8 cellular contexts compared by ENCODE assay signal in genomic region chr6:34245761-34246140, GRCh38. TPM values are rescaled to one million over a fixed set of nuclear protein-coding genes. Genes with fewer than 3 reads are reported as not detected.
DNase-seq lines count a peak whose midpoint lies in the region; ATAC-seq and TF ChIP-seq lines count a peak whose summit lies in the region.
"Not testable (repeated sequence)": the region's sequence is repeated elsewhere in the genome, so short reads cannot be mapped to it uniquely, and the experiment has no call there.

No MANE protein-coding gene starts in this region.

- H3K27me3 Mint-ChIP-seq in CD14-positive monocyte (ENCODE audit: low read depth in 3 of 3); activated CD4-positive, alpha-beta memory T cell treated with anti-CD3 and anti-CD28 coated beads, Interleukin-2, amount 10 ng/mL, durations not matched to agents 7 days and 5 days; activated naive CD8-positive, alpha-beta T cell; endodermal cell (ENCODE audit: insufficient read depth); natural killer cell (ENCODE audit: low read depth in 2 of 2); stimulated activated memory B cell treated with anti-CD40 and anti-IgM and Interleukin-4, amounts not matched to agents 10 μg/mL and 1 μg/mL and 100 μg/mL, for 72 hours: not testable (repeated sequence)

- H3K36me3 Mint-ChIP-seq in CD14-positive monocyte = peaks cover 43 to 50% of the 10 kb centered on the region in 2 donors
- H3K36me3 Mint-ChIP-seq in activated CD4-positive, alpha-beta memory T cell treated with anti-CD3 and anti-CD28 coated beads, Interleukin-2, amount 10 ng/mL, durations not matched to agents 7 days and 5 days (ENCODE audit: low read depth) = peaks cover 46% of the 10 kb centered on the region
- H3K36me3 Mint-ChIP-seq in activated naive CD8-positive, alpha-beta T cell; natural killer cell: not testable (repeated sequence)
- peaks cover 46% of the 10 kb centered on the region for H3K36me3 Mint-ChIP-seq in endodermal cell (ENCODE audit: low read depth)
- H3K36me3 Mint-ChIP-seq in stimulated activated memory B cell treated with anti-CD40 and anti-IgM and Interleukin-4, amounts not matched to agents 10 μg/mL and 1 μg/mL and 100 μg/mL, for 72 hours = peaks cover 28% of the 10 kb centered on the region

- H3K27ac Mint-ChIP-seq in CD14-positive monocyte (peak overlapping the region in 4 of 7 donors; percentile 70 to 92 (median 79)), endodermal cell (peak overlapping the region; percentile 52), natural killer cell (peak overlapping the region; percentile 94 to 97)
- H3K27ac Mint-ChIP-seq in activated CD4-positive, alpha-beta memory T cell treated with anti-CD3 and anti-CD28 coated beads, Interleukin-2, amount 10 ng/mL, durations not matched to agents 7 days and 5 days = peak overlapping the region; percentile 8
- peak overlapping the region; percentile 76 for H3K27ac Mint-ChIP-seq in activated naive CD8-positive, alpha-beta T cell
- peak overlapping the region; percentile 95 for H3K27ac Mint-ChIP-seq in stimulated activated memory B cell treated with anti-CD40 and anti-IgM and Interleukin-4, amounts not matched to agents 10 μg/mL and 1 μg/mL and 100 μg/mL, for 72 hours

- not testable (repeated sequence) for H4K20me1 ChIP-seq in SU-DHL-6 (ENCODE audit: low read depth, low read length)

- not testable (repeated sequence) for TF ChIP-seq CTCF in CD14-positive monocyte (IDR thresholded peaks at IDR 0.05); SU-DHL-6 (IDR thresholded peaks at IDR 0.05; ENCODE audit: insufficient read depth, low read length, poor library complexity, severe bottlenecking); endodermal cell (conservative IDR thresholded peaks at IDR 0.05); natural killer cell (IDR thresholded peaks at IDR 0.05)

- WGBS in endodermal cell (ENCODE audit: insufficient coverage in 1 of 2, insufficient read length in 1 of 2), 2 experiments = 93% methylated on average over 7 of the region's 7 CpGs; no CpG with 5 or more reads in 1 of the 2 experiments

- H3K4me3 ChIP-seq in HUES48 (ENCODE audit: low read depth, low read length); SU-DHL-6 (ENCODE audit: insufficient read depth, low read length, poor library complexity, severe bottlenecking); endodermal cell (ENCODE audit: low read length): not testable (repeated sequence)

- not testable (repeated sequence) for H3K27me3 ChIP-seq in HUES48 (ENCODE audit: control insufficient read depth, insufficient read depth, low read length); SU-DHL-6 (ENCODE audit: low read length); endodermal cell (ENCODE audit: control insufficient read depth, insufficient read depth, low read length, poor library complexity, severe bottlenecking)

- not testable (repeated sequence) for H3K9me3 Mint-ChIP-seq in CD14-positive monocyte; activated CD4-positive, alpha-beta memory T cell treated with anti-CD3 and anti-CD28 coated beads, Interleukin-2, amount 10 ng/mL, durations not matched to agents 7 days and 5 days; activated naive CD8-positive, alpha-beta T cell (ENCODE audit: low read depth); endodermal cell; natural killer cell; stimulated activated memory B cell treated with anti-CD40 and anti-IgM and Interleukin-4, amounts not matched to agents 10 μg/mL and 1 μg/mL and 100 μg/mL, for 72 hours

- CTCF ChIA-PET in activated CD4-positive, alpha-beta memory T cell treated with anti-CD3 and anti-CD28 coated beads, Interleukin-2, amount 10 ng/mL, durations not matched to agents 7 days and 5 days (lab: Charles Lee) = interaction anchor here (1.0 kb wide), 1 partner anchor 168 kb away, joined by 3 read pairs; no protein-coding TSS in a partner anchor

- H3K36me3 ChIP-seq in HUES48 (ENCODE audit: control insufficient read depth, insufficient read depth, low read length) (peaks cover 45% of the 10 kb centered on the region), SU-DHL-6 (ENCODE audit: low read length) (peaks cover 20% of the 10 kb centered on the region), endodermal cell (ENCODE audit: control insufficient read depth, insufficient read depth, low read length) (peaks cover 39% of the 10 kb centered on the region)

- intact Hi-C loops in CD14-positive monocyte (cut with micrococcal nuclease) (loop anchor here in 1 of 2 donors (5.0 kb wide), 1 partner anchor 48 kb away; no protein-coding TSS in a partner anchor), natural killer cell (cut with micrococcal nuclease) (loop anchor here (5.0 kb wide), 1 partner anchor 63 kb away; no protein-coding TSS in a partner anchor)

- POLR2A ChIA-PET in activated CD4-positive, alpha-beta memory T cell treated with anti-CD3 and anti-CD28 coated beads, Interleukin-2, amount 10 ng/mL, durations not matched to agents 7 days and 5 days (lab: Charles Lee) = interaction anchor here (1.1 to 1.5 kb wide), 2 partner anchors 22 to 169 kb away, joined by 3 read pairs; no protein-coding TSS in a partner anchor

- ATAC-seq in natural killer cell; stimulated activated memory B cell treated with anti-CD40 and anti-IgM and Interleukin-4, amounts not matched to agents 10 μg/mL and 1 μg/mL and 100 μg/mL, for 72 hours: not testable (repeated sequence)

- not testable (repeated sequence) for H2AFZ ChIP-seq in SU-DHL-6 (ENCODE audit: low read depth, low read length, severe bottlenecking)

- not testable (repeated sequence) for H3K9ac ChIP-seq in HUES48 (ENCODE audit: low read depth, low read length); SU-DHL-6 (ENCODE audit: low read length); endodermal cell (ENCODE audit: extremely low read depth, low read length, poor library complexity, severe bottlenecking)

- H3K4me1 Mint-ChIP-seq in CD14-positive monocyte (peaks cover 65% of the 10 kb centered on the region), endodermal cell (peaks cover 12% of the 10 kb centered on the region), natural killer cell (peaks cover 6 to 45% of the 10 kb centered on the region in 2 donors)
- peaks cover 78% of the 10 kb centered on the region for H3K4me1 Mint-ChIP-seq in activated CD4-positive, alpha-beta memory T cell treated with anti-CD3 and anti-CD28 coated beads, Interleukin-2, amount 10 ng/mL, durations not matched to agents 7 days and 5 days
- H3K4me1 Mint-ChIP-seq in activated naive CD8-positive, alpha-beta T cell (ENCODE audit: low read depth) = peaks cover 70% of the 10 kb centered on the region
- H3K4me1 Mint-ChIP-seq in stimulated activated memory B cell treated with anti-CD40 and anti-IgM and Interleukin-4, amounts not matched to agents 10 μg/mL and 1 μg/mL and 100 μg/mL, for 72 hours = peaks cover 77% of the 10 kb centered on the region

- peaks cover 21% of the 10 kb centered on the region for H3K79me2 ChIP-seq in SU-DHL-6 (ENCODE audit: insufficient read depth, low read length)

- peaks cover 67% of the 10 kb centered on the region for H3F3A ChIP-seq in SU-DHL-6 (ENCODE audit: insufficient read depth)

- peaks cover 40% of the 10 kb centered on the region for H3K4me1 ChIP-seq in HUES48 (ENCODE audit: control insufficient read depth, insufficient read depth, low read length)
- H3K4me1 ChIP-seq in endodermal cell (ENCODE audit: control insufficient read depth, insufficient read depth, low read length) = not testable (repeated sequence)

- H3K9me2 ChIP-seq in SU-DHL-6 (replicated peaks; ENCODE audit: insufficient read depth, low read length) = not testable (repeated sequence)

- H3K4me3 Mint-ChIP-seq in CD14-positive monocyte; activated CD4-positive, alpha-beta memory T cell treated with anti-CD3 and anti-CD28 coated beads, Interleukin-2, amount 10 ng/mL, durations not matched to agents 7 days and 5 days; endodermal cell; natural killer cell; stimulated activated memory B cell treated with anti-CD40 and anti-IgM and Interleukin-4, amounts not matched to agents 10 μg/mL and 1 μg/mL and 100 μg/mL, for 72 hours: not testable (repeated sequence)
- H3K4me3 Mint-ChIP-seq in activated naive CD8-positive, alpha-beta T cell = peak overlapping the region; percentile 54

- H3K27ac ChIP-seq in HUES48 (ENCODE audit: low read depth, low read length) = peak overlapping the region; percentile 95
- peak overlapping the region; percentile 58; the same call in 1 of the 2 replicates for H3K27ac ChIP-seq in SU-DHL-6 (ENCODE audit: low read depth, low read length)
- H3K27ac ChIP-seq in endodermal cell (ENCODE audit: low read depth, low read length) = not testable (repeated sequence)

- H3K4me2 ChIP-seq in SU-DHL-6 (ENCODE audit: low read depth, low read length, poor library complexity, severe bottlenecking) = not testable (repeated sequence)

- not testable (repeated sequence) for DNase-seq in CD14-positive monocyte (ENCODE audit: low spot score); activated CD4-positive, alpha-beta memory T cell treated with anti-CD3 and anti-CD28 coated beads, Interleukin-2, amount 10 ng/mL, durations not matched to agents 7 days and 5 days; endodermal cell; natural killer cell

- not testable (repeated sequence) for H3K9me3 ChIP-seq in HUES48 (ENCODE audit: control insufficient read depth, insufficient read depth, low read length); SU-DHL-6 (ENCODE audit: insufficient read depth, low read length); endodermal cell (ENCODE audit: control insufficient read depth, low read length)

RNA-seq across cellular contexts. Expression of gene SMIM29, which starts 3.1 kb away (rescaled TPM):
- polyA plus RNA-seq in CD14-positive monocyte = 10 to 100 TPM; 57.2 to 66.7 TPM
- 10 to 100 TPM; 38.3 to 38.4 TPM for total RNA-seq in activated CD4-positive, alpha-beta memory T cell treated with anti-CD3 and anti-CD28 coated beads, Interleukin-2, amount 10 ng/mL, durations not matched to agents 7 days and 5 days
- total RNA-seq in endodermal cell (1 to 10 TPM; 7.2 to 7.9 TPM), natural killer cell (10 to 100 TPM; 30.8 to 48.0 (median 39.7) TPM)
- polyA plus RNA-seq in endodermal cell (2013, experiment 1 of 2) = 16.4 TPM
- 14.3 TPM for polyA plus RNA-seq in endodermal cell (2013, experiment 2 of 2)

RNA-seq across cellular contexts. Expression of gene HMGA1, which starts 9.1 kb away (rescaled TPM):
- polyA plus RNA-seq in CD14-positive monocyte = 10 to 100 TPM; 11.4 to 17.6 TPM
- total RNA-seq in activated CD4-positive, alpha-beta memory T cell treated with anti-CD3 and anti-CD28 coated beads, Interleukin-2, amount 10 ng/mL, durations not matched to agents 7 days and 5 days = 100 to 1,000 TPM; 269 to 282 TPM
- 1,000 to 10,000 TPM; 1,306 to 1,595 TPM for total RNA-seq in endodermal cell
- 1,230 TPM for polyA plus RNA-seq in endodermal cell (2013, experiment 1 of 2)
- 1,159 TPM for polyA plus RNA-seq in endodermal cell (2013, experiment 2 of 2)
- total RNA-seq in natural killer cell = 10 to 100 TPM; 63.1 to 84.2 (median 77.3) TPM

Comparison
In these comparisons a context has a peak if more than half of its experiments do, and no peak if none do; other contexts are left out.
1. H3K27ac Mint-ChIP-seq: peak in every context shown above with its lines; median percentile 96 in natural killer cell; 95 in stimulated activated memory B cell treated with anti-CD40 and anti-IgM and Interleukin-4, amounts not matched to agents 10 μg/mL and 1 μg/mL and 100 μg/mL, for 72 hours; 79 in CD14-positive monocyte; 76 in activated naive CD8-positive, alpha-beta T cell; 52 in endodermal cell; 8 in activated CD4-positive, alpha-beta memory T cell treated with anti-CD3 and anti-CD28 coated beads, Interleukin-2, amount 10 ng/mL, durations not matched to agents 7 days and 5 days.
2. RNA of gene HMGA1, which starts 9.1 kb away (total RNA-seq): 1,306 to 1,595 TPM in endodermal cell; 269 to 282 TPM in activated CD4-positive, alpha-beta memory T cell treated with anti-CD3 and anti-CD28 coated beads, Interleukin-2, amount 10 ng/mL, durations not matched to agents 7 days and 5 days and 63.1 to 84.2 TPM in natural killer cell; every median in the first group is over 4 times any median in the second.